In genomic region chr16:2963074-2963610, GRCh38 we compare ENCODE assay signal across 11 cellular contexts. TPM values are rescaled to one million over a fixed set of nuclear protein-coding genes. Genes with fewer than 3 reads are reported as not detected.
DNase-seq lines count a peak whose midpoint lies in the region; ATAC-seq and TF ChIP-seq lines count a peak whose summit lies in the region.
"Had no signal": no experiment of that assay in that cellular context is flagged by ENCODE, and none has a peak within 500 bp of the region (broad histone marks: within the 10 kb centered on the region; RNA-seq: fewer than 3 reads in every experiment).

No MANE protein-coding gene starts in this region.

- H3K9me3 Mint-ChIP-seq in activated CD8-positive, alpha-beta T cell treated with anti-CD3 and anti-CD28 coated beads for 36 hours, result no peaks in the 10 kb centered on the region
- no peaks in the 10 kb centered on the region for H3K9me3 Mint-ChIP-seq in activated CD8-positive, alpha-beta T cell treated with anti-CD3 and anti-CD28 coated beads, Interleukin-2, amount 10 ng/mL, durations not matched to agents 7 days and 5 days (ENCODE audit: insufficient read depth)
- H3K9me3 Mint-ChIP-seq: CD4-positive, alpha-beta T cell had no signal

- H3K36me3 ChIP-seq in esophagus muscularis mucosa (no peaks in the 10 kb centered on the region), spleen (no peaks in the 10 kb centered on the region), gastroesophageal sphincter (no peaks in the 10 kb centered on the region)

- no peak for ATAC-seq in activated CD8-positive, alpha-beta T cell treated with anti-CD3 and anti-CD28 coated beads for 36 hours
- no peak for ATAC-seq in activated CD8-positive, alpha-beta T cell treated with anti-CD3 and anti-CD28 coated beads, Interleukin-2, amount 10 ng/mL, durations not matched to agents 7 days and 5 days
- no peak for ATAC-seq in HG03159 (IDR thresholded peaks at IDR 0.05; ENCODE audit: unreplicated experiment)
- no peak for ATAC-seq in gastroesophageal sphincter

- no peak overlapping the region for H3K27ac Mint-ChIP-seq in activated CD8-positive, alpha-beta T cell treated with anti-CD3 and anti-CD28 coated beads for 36 hours
- no peak overlapping the region for H3K27ac Mint-ChIP-seq in activated CD8-positive, alpha-beta T cell treated with anti-CD3 and anti-CD28 coated beads, Interleukin-2, amount 10 ng/mL, durations not matched to agents 7 days and 5 days
- H3K27ac Mint-ChIP-seq: CD4-positive, alpha-beta T cell had no signal

- no peak for TF ChIP-seq CTCF in activated CD8-positive, alpha-beta T cell treated with anti-CD3 and anti-CD28 coated beads for 36 hours (IDR thresholded peaks at IDR 0.05)
- TF ChIP-seq CTCF in esophagus muscularis mucosa (IDR thresholded peaks at IDR 0.05) (no peak), spleen (IDR thresholded peaks at IDR 0.05 in 8 of 11, conservative IDR thresholded peaks at IDR 0.05 in 3 of 11) (no peak), gastroesophageal sphincter (IDR thresholded peaks at IDR 0.05) (no peak)

- H3K27ac ChIP-seq in esophagus muscularis mucosa (replicated peaks in 1 of 4) (no peak overlapping the region), spleen (no peak overlapping the region), gastroesophageal sphincter (no peak overlapping the region)

- H3K27me3 ChIP-seq in esophagus muscularis mucosa (peaks cover 34 to 99% (median 74%) of the 10 kb centered on the region in 4 donors), spleen (replicated peaks in 1 of 7) (peaks cover 30 to 97% (median 73%) of the 10 kb centered on the region in 7 donors), gastroesophageal sphincter (peaks cover 100% of the 10 kb centered on the region)

- peaks cover 24% of the 10 kb centered on the region for H3K4me1 Mint-ChIP-seq in activated CD8-positive, alpha-beta T cell treated with anti-CD3 and anti-CD28 coated beads for 36 hours (ENCODE audit: low read depth)
- H3K4me1 Mint-ChIP-seq in activated CD8-positive, alpha-beta T cell treated with anti-CD3 and anti-CD28 coated beads, Interleukin-2, amount 10 ng/mL, durations not matched to agents 7 days and 5 days (ENCODE audit: low read depth), result peaks cover 27% of the 10 kb centered on the region

- CTCF ChIA-PET in activated CD8-positive, alpha-beta T cell treated with anti-CD3 and anti-CD28 coated beads for 36 hours (lab: Charles Lee), result interaction anchor here (1.1 to 3.9 kb wide), 10 partner anchors 9 to 124 kb away, joined by 3 to 12 read pairs (median 4); partner anchors contain the start of gene PKMYT1
- CTCF ChIA-PET in activated CD8-positive, alpha-beta T cell treated with anti-CD3 and anti-CD28 coated beads, Interleukin-2, amount 10 ng/mL, durations not matched to agents 7 days and 5 days (lab: Charles Lee), result interaction anchor here (1.3 to 1.5 kb wide), 5 partner anchors 10 to 95 kb away, joined by 3 to 4 read pairs (median 4); no protein-coding TSS in a partner anchor

- H3K27me3 Mint-ChIP-seq in activated CD8-positive, alpha-beta T cell treated with anti-CD3 and anti-CD28 coated beads for 36 hours, result peaks cover 30% of the 10 kb centered on the region
- H3K27me3 Mint-ChIP-seq in activated CD8-positive, alpha-beta T cell treated with anti-CD3 and anti-CD28 coated beads, Interleukin-2, amount 10 ng/mL, durations not matched to agents 7 days and 5 days (ENCODE audit: low read depth), result peaks cover 35% of the 10 kb centered on the region

- POLR2A ChIA-PET in activated CD8-positive, alpha-beta T cell treated with anti-CD3 and anti-CD28 coated beads for 36 hours (lab: Charles Lee), result interaction anchor here (1.1 to 1.2 kb wide), 2 partner anchors 15 to 17 kb away, joined by 3 to 4 read pairs; partner anchors contain the start of gene PKMYT1
- POLR2A ChIA-PET in activated CD8-positive, alpha-beta T cell treated with anti-CD3 and anti-CD28 coated beads, Interleukin-2, amount 10 ng/mL, durations not matched to agents 7 days and 5 days (lab: Charles Lee), result interaction anchor here (1.3 kb wide), 1 partner anchor 17 kb away, joined by 3 read pairs; the partner anchor contains the start of gene PKMYT1

- H3K9me3 ChIP-seq in esophagus muscularis mucosa (no peaks in the 10 kb centered on the region), spleen (no peaks in the 10 kb centered on the region), gastroesophageal sphincter (no peaks in the 10 kb centered on the region)

- whole genome bisulfite sequencing in esophagus muscularis mucosa, result 3% methylated on average over 5 of the region's 32 CpGs
- 2 to 6% (median 3%) methylated on average over 7 to 32 of the region's 32 CpGs for WGBS in spleen, 5 donors
- WGBS in gastroesophageal sphincter (ENCODE audit: low coverage in 1 of 2), 2 donors, result no CpG with 5 or more reads among the region's 32 CpGs

- no peak for DNase-seq in activated CD8-positive, alpha-beta T cell treated with anti-CD3 and anti-CD28 coated beads for 36 hours
- DNase-seq in activated CD8-positive, alpha-beta T cell treated with anti-CD3 and anti-CD28 coated beads, Interleukin-2, amount 10 ng/mL, durations not matched to agents 7 days and 5 days, result no peak
- DNase-seq in NCI-H226, result peak; percentile 17
- DNase-seq in esophagus muscularis mucosa (ENCODE audit: extremely low spot score), result no peak
- DNase-seq in spleen, result peak; percentile 73
- no peak for DNase-seq in NCI-H187 (lab: John Stamatoyannopoulos, UW)

- H3K4me3 ChIP-seq in esophagus muscularis mucosa (peak overlapping the region; percentile 34 to 50 (median 36)), spleen (peak overlapping the region in 6 of 8 donors; percentile 41 to 70 (median 47)), gastroesophageal sphincter (peak overlapping the region in 1 of 2 donors; percentile 35)

- H3K4me1 ChIP-seq in esophagus muscularis mucosa, result peaks cover 38 to 57% (median 52%) of the 10 kb centered on the region in 4 donors
- H3K4me1 ChIP-seq in spleen, result peaks cover 24 to 70% (median 63%) of the 10 kb centered on the region in 6 donors
- peaks cover 7 to 56% (median 33%) of the 10 kb centered on the region in 3 donors for H3K4me1 ChIP-seq in gastroesophageal sphincter

- peak overlapping the region; percentile 51 for H3K4me3 Mint-ChIP-seq in activated CD8-positive, alpha-beta T cell treated with anti-CD3 and anti-CD28 coated beads for 36 hours
- no peak overlapping the region for H3K4me3 Mint-ChIP-seq in activated CD8-positive, alpha-beta T cell treated with anti-CD3 and anti-CD28 coated beads, Interleukin-2, amount 10 ng/mL, durations not matched to agents 7 days and 5 days

- intact Hi-C loops in activated CD8-positive, alpha-beta T cell treated with anti-CD3 and anti-CD28 coated beads for 36 hours (cut with micrococcal nuclease), result no loop called here
- intact Hi-C loops in esophagus muscularis mucosa (cut with DNase I) (no loop called here), spleen (cut with DNase I; ENCODE audit: low total_unique reads) (no loop called here)

- TF ChIP-seq EP300 in esophagus muscularis mucosa (IDR thresholded peaks at IDR 0.05) (no peak), gastroesophageal sphincter (IDR thresholded peaks at IDR 0.05) (no peak)

- TF ChIP-seq POLR2A in esophagus muscularis mucosa (IDR thresholded peaks at IDR 0.05; ENCODE audit: low read depth) (no peak), spleen (IDR thresholded peaks at IDR 0.05) (no peak), gastroesophageal sphincter (IDR thresholded peaks at IDR 0.05) (no peak)

- no peaks in the 10 kb centered on the region for H3K36me3 Mint-ChIP-seq in activated CD8-positive, alpha-beta T cell treated with anti-CD3 and anti-CD28 coated beads for 36 hours (ENCODE audit: low read depth)
- H3K36me3 Mint-ChIP-seq in activated CD8-positive, alpha-beta T cell treated with anti-CD3 and anti-CD28 coated beads, Interleukin-2, amount 10 ng/mL, durations not matched to agents 7 days and 5 days (ENCODE audit: low read depth), result no peaks in the 10 kb centered on the region

RNA-seq across cellular contexts. Expression of gene KREMEN2, which starts 0.9 kb away (rescaled TPM):
- under 1 TPM in 1 of 2 experiments, not detected in 1; 0.22 TPM for total RNA-seq in activated CD8-positive, alpha-beta T cell treated with anti-CD3 and anti-CD28 coated beads for 36 hours
- under 1 TPM in 1 of 2 experiments, not detected in 1; 0.18 TPM for total RNA-seq in activated CD8-positive, alpha-beta T cell treated with anti-CD3 and anti-CD28 coated beads, Interleukin-2, amount 10 ng/mL, durations not matched to agents 7 days and 5 days
- total RNA-seq in esophagus muscularis mucosa (under 1 TPM in 1 of 4 donors, not detected in 3; 0.13 TPM), spleen (1 to 10 TPM in 1 of 7 donors, under 1 TPM in 1, not detected in 5; 0.40 to 1.0 TPM), gastroesophageal sphincter (not detected)
- polyA plus RNA-seq in spleen, result 1 to 10 TPM in 1 of 3 donors, under 1 TPM in 2; 0.41 to 1.2 (median 0.42) TPM
- total RNA-seq: CD4-positive, alpha-beta T cell; mononuclear cell; T-helper 1 cell treated with Interleukin-12 subunit alpha and Interleukin-12 subunit beta and Interleukin-4 antibody, amounts not matched to agents 30 ng/mL and 1 ng/mL, for 36 hours had no signal

RNA-seq across cellular contexts. Expression of gene PAQR4, which starts 6.0 kb away (rescaled TPM):
- total RNA-seq in activated CD8-positive, alpha-beta T cell treated with anti-CD3 and anti-CD28 coated beads for 36 hours, result 10 to 100 TPM; 29.4 to 30.4 TPM
- total RNA-seq in activated CD8-positive, alpha-beta T cell treated with anti-CD3 and anti-CD28 coated beads, Interleukin-2, amount 10 ng/mL, durations not matched to agents 7 days and 5 days, result 10 to 100 TPM; 53.6 to 57.7 TPM
- total RNA-seq in esophagus muscularis mucosa, result 1 to 10 TPM; 2.2 to 7.5 (median 4.7) TPM
- total RNA-seq in spleen, result 1 to 10 TPM; 3.3 to 9.0 (median 6.4) TPM
- 1 to 10 TPM; 2.1 to 7.1 (median 6.3) TPM for polyA plus RNA-seq in spleen
- total RNA-seq in gastroesophageal sphincter, result 1 to 10 TPM; 1.9 to 6.4 (median 4.1) TPM

RNA-seq across cellular contexts. Expression of gene PKMYT1, which starts 17.1 kb away (rescaled TPM):
- 100 to 1,000 TPM; 121 to 123 TPM for total RNA-seq in activated CD8-positive, alpha-beta T cell treated with anti-CD3 and anti-CD28 coated beads for 36 hours
- 100 to 1,000 TPM; 144 to 160 TPM for total RNA-seq in activated CD8-positive, alpha-beta T cell treated with anti-CD3 and anti-CD28 coated beads, Interleukin-2, amount 10 ng/mL, durations not matched to agents 7 days and 5 days
- total RNA-seq in esophagus muscularis mucosa (1 to 10 TPM in 1 of 4 donors, under 1 TPM in 1, not detected in 2; 0.57 to 2.5 TPM), spleen (1 to 10 TPM; 3.3 to 9.6 (median 5.6) TPM), gastroesophageal sphincter (1 to 10 TPM in 2 of 4 donors, not detected in 2; 1.6 to 1.7 TPM)
- 10 to 100 TPM in 1 of 3 donors, 1 to 10 TPM in 2; 3.9 to 11.3 (median 6.8) TPM for polyA plus RNA-seq in spleen

RNA-seq across cellular contexts. Expression of gene CLDN9, which starts 49.6 kb away (rescaled TPM):
- not detected for total RNA-seq in activated CD8-positive, alpha-beta T cell treated with anti-CD3 and anti-CD28 coated beads for 36 hours
- total RNA-seq in activated CD8-positive, alpha-beta T cell treated with anti-CD3 and anti-CD28 coated beads, Interleukin-2, amount 10 ng/mL, durations not matched to agents 7 days and 5 days, result under 1 TPM in 1 of 2 experiments, not detected in 1; 0.16 TPM
- total RNA-seq in esophagus muscularis mucosa (under 1 TPM in 3 of 4 donors, not detected in 1; 0.17 to 0.42 (median 0.32) TPM), spleen (1 to 10 TPM in 2 of 7 donors, under 1 TPM in 5; 0.24 to 1.7 (median 0.56) TPM), gastroesophageal sphincter (under 1 TPM in 2 of 4 donors, not detected in 2; 0.32 to 0.39 TPM)
- under 1 TPM; 0.06 to 0.37 (median 0.16) TPM for polyA plus RNA-seq in spleen
- total RNA-seq: CD4-positive, alpha-beta T cell; mononuclear cell had no signal

RNA-seq across cellular contexts. Expression of gene FLYWCH1, which starts 51.4 kb away (rescaled TPM):
- 10 to 100 TPM; 33.4 to 34.9 TPM for total RNA-seq in activated CD8-positive, alpha-beta T cell treated with anti-CD3 and anti-CD28 coated beads for 36 hours
- 10 to 100 TPM; 44.6 to 48.9 TPM for total RNA-seq in activated CD8-positive, alpha-beta T cell treated with anti-CD3 and anti-CD28 coated beads, Interleukin-2, amount 10 ng/mL, durations not matched to agents 7 days and 5 days
- 10 to 100 TPM; 33.8 to 61.6 (median 46.8) TPM for total RNA-seq in esophagus muscularis mucosa
- total RNA-seq in spleen, result 10 to 100 TPM; 34.8 to 79.3 (median 57.0) TPM
- 10 to 100 TPM; 14.0 to 47.0 (median 43.9) TPM for polyA plus RNA-seq in spleen
- 10 to 100 TPM; 34.5 to 66.5 (median 51.2) TPM for total RNA-seq in gastroesophageal sphincter

Comparison
In these comparisons a context has a peak if more than half of its experiments do, and no peak if none do; other contexts are left out.
1. DNase-seq: peak in NCI-H226 (single experiment) and spleen (single experiment); none in activated CD8-positive, alpha-beta T cell treated with anti-CD3 and anti-CD28 coated beads for 36 hours (single experiment), activated CD8-positive, alpha-beta T cell treated with anti-CD3 and anti-CD28 coated beads, Interleukin-2, amount 10 ng/mL, durations not matched to agents 7 days and 5 days (single experiment), esophagus muscularis mucosa (single experiment) and NCI-H187 (0 of 2).
2. RNA of gene PKMYT1, which starts 17.1 kb away (total RNA-seq): 144 to 160 TPM in activated CD8-positive, alpha-beta T cell treated with anti-CD3 and anti-CD28 coated beads, Interleukin-2, amount 10 ng/mL, durations not matched to agents 7 days and 5 days and 121 to 123 TPM in activated CD8-positive, alpha-beta T cell treated with anti-CD3 and anti-CD28 coated beads for 36 hours; 3.3 to 9.6 TPM in spleen, 1.6 to 1.7 TPM in gastroesophageal sphincter and 0.57 to 2.5 TPM in esophagus muscularis mucosa; every median in the first group is over 10 times any median in the second.